8 cellular contexts compared by ENCODE assay signal in genomic region chr3:100634493-100635272, GRCh38. TPM values are rescaled to one million over a fixed set of nuclear protein-coding genes. Genes with fewer than 3 reads are reported as not detected.
A peak's percentile ranks its signal among the peaks of the same experiment; 100 is the strongest.
DNase-seq lines count a peak whose midpoint lies in the region; ATAC-seq and TF ChIP-seq lines count a peak whose summit lies in the region.

No MANE protein-coding gene starts in this region.

- H4K20me1 ChIP-seq in PC-3 (ENCODE audit: low read length) = no peaks in the 10 kb centered on the region

- no peaks in the 10 kb centered on the region for H3F3A ChIP-seq in PC-3 (ENCODE audit: low read length, unreplicated experiment)

- no peaks in the 10 kb centered on the region for H3K79me2 ChIP-seq in PC-3 (ENCODE audit: low read length)

- ATAC-seq in GM21786 (IDR thresholded peaks at IDR 0.05; ENCODE audit: unreplicated experiment) (peak; percentile 60), PC-3 (peak; percentile 78)

- H3K36me3 ChIP-seq in PC-3 (ENCODE audit: low read depth, low read length) = no peaks in the 10 kb centered on the region

- H3K4me3 ChIP-seq in PC-3 (ENCODE audit: low read length) (no peak overlapping the region), epithelial cell of proximal tubule (ENCODE audit: low read depth, low read length) (no peak overlapping the region)

- no peak overlapping the region for H3K9ac ChIP-seq in PC-3 (ENCODE audit: low read length)

- DNase-seq in D341Med (ENCODE audit: low spot score) (peak; percentile 55), PC-3 (peak; percentile 62), epithelial cell of proximal tubule (ENCODE audit: low read depth) (no peak), NCI-H1930 (lab: John Stamatoyannopoulos, UW) (no peak), globus pallidus (ENCODE audit: low spot score) (no peak), NOMO-1 treated with DMSO at 0.1 percent for 48 hours (lab: John Stamatoyannopoulos, UW; ENCODE audit: unreplicated experiment) (no peak)
- DNase-seq in stimulated activated CD4-positive, alpha-beta T cell treated with anti-CD3 and anti-CD28 coated beads, Interleukin-2, amount 100 ng/mL, for 24 hours = peak; percentile 19 to 31

- intact Hi-C loops in PC-3 (cut with micrococcal nuclease) = loop anchor here (1.0 to 10.0 kb wide), 3 partner anchors 32 to 320 kb away; no protein-coding TSS in a partner anchor

- H3K27me3 ChIP-seq in PC-3 (ENCODE audit: low read length) = no peaks in the 10 kb centered on the region

- CTCF ChIA-PET in PC-3 (lab: Charles Lee) = interaction anchor here (0.6 to 2.0 kb wide), 6 partner anchors 23 to 816 kb away, joined by 3 to 11 read pairs (median 4); no protein-coding TSS in a partner anchor

- POLR2A ChIA-PET in PC-3 (lab: Charles Lee; ENCODE audit: unreplicated experiment) = no interaction called here

- peak; percentile 52 for TF ChIP-seq CTCF in PC-3 (conservative IDR thresholded peaks at IDR 0.05; ENCODE audit: low read depth, low read length)
- TF ChIP-seq CTCF in epithelial cell of proximal tubule (conservative IDR thresholded peaks at IDR 0.05; ENCODE audit: low read depth, low read length) = peak; percentile 42

- no peak overlapping the region for H3K27ac ChIP-seq in PC-3 (ENCODE audit: low read length)

- no peak overlapping the region for H2AFZ ChIP-seq in PC-3 (ENCODE audit: low read length)

- no peaks in the 10 kb centered on the region for H3K9me3 ChIP-seq in PC-3 (ENCODE audit: low read length)

- BruUV-seq in PC-3 (replicated peaks; lab: Mats Ljungman, UMichigan) = no TSS peak

- peaks cover 12% of the 10 kb centered on the region for H3K4me1 ChIP-seq in PC-3 (ENCODE audit: insufficient read depth, low read length)

- H3K4me2 ChIP-seq in PC-3 (ENCODE audit: low read length) = no peak overlapping the region

- H3K9me2 ChIP-seq in PC-3 (replicated peaks; ENCODE audit: low read length) = no peaks in the 10 kb centered on the region

RNA-seq across cellular contexts. Expression of gene ADGRG7, which starts 25.3 kb away (rescaled TPM):
- not detected in 2 replicates for total RNA-seq in PC-3 (2014; rRNA removed)
- total RNA-seq in epithelial cell of proximal tubule = not detected in 2 replicates

Comparison
In these comparisons a context has a peak if more than half of its experiments do, and no peak if none do; other contexts are left out.
1. DNase-seq: peak in D341Med (single experiment), PC-3 (single experiment) and stimulated activated CD4-positive, alpha-beta T cell treated with anti-CD3 and anti-CD28 coated beads, Interleukin-2, amount 100 ng/mL, for 24 hours (2 of 2); none in epithelial cell of proximal tubule (single experiment), NCI-H1930 (0 of 2), globus pallidus (single experiment) and NOMO-1 treated with DMSO at 0.1 percent for 48 hours (single experiment).